Comparison of ENCODE assay signal across 23 cellular contexts in genomic region chr22:46659059-46659790, GRCh38. TPM values are rescaled to one million over a fixed set of nuclear protein-coding genes. Genes with fewer than 3 reads are reported as not detected.
DNase-seq lines count a peak whose midpoint lies in the region; ATAC-seq, FAIRE-seq and TF ChIP-seq lines count a peak whose summit lies in the region.
"Had no signal": no experiment of that assay in that cellular context is flagged by ENCODE, and none has a peak within 500 bp of the region (broad histone marks: within the 10 kb centered on the region; RNA-seq: fewer than 3 reads in every experiment).

No MANE protein-coding gene starts in this region.

- no peak for TF ChIP-seq EP300 in H1 (IDR thresholded peaks at IDR 0.05; ENCODE audit: borderline replicate concordance in 1 of 2, low read depth in 2 of 2, low read length in 2 of 2)

- H3K23me2 ChIP-seq in H1 (ENCODE audit: low read depth, low read length), result no peaks in the 10 kb centered on the region

- no peak overlapping the region for H3K14ac ChIP-seq in H1 (ENCODE audit: insufficient read length)

- peaks cover 0 to 2% of the 10 kb centered on the region in 2 experiments for H4K20me1 ChIP-seq in H1 (replicated peaks in 1 of 2; ENCODE audit: control insufficient read depth in 1 of 2, insufficient read depth in 2 of 2, low read length in 2 of 2)

- no peak overlapping the region for H2BK20ac ChIP-seq in H1 (ENCODE audit: low read length)

- no peak overlapping the region for H3K4me3 Mint-ChIP-seq in activated naive CD4-positive, alpha-beta T cell treated with anti-CD3 and anti-CD28 coated beads, Interleukin-2, amount 10 ng/mL, durations not matched to agents 7 days and 5 days
- H3K4me3 Mint-ChIP-seq in stimulated activated effector memory CD8-positive, alpha-beta T cell treated with anti-CD3 and anti-CD28 coated beads, Interleukin-12 subunit alpha, Interleukin-12 subunit beta, amount 100 ng/mL, for 72 hours, result no peak overlapping the region
- no peak overlapping the region for H3K4me3 Mint-ChIP-seq in activated CD8-positive, alpha-beta T cell treated with anti-CD3 and anti-CD28 coated beads for 36 hours
- H3K4me3 Mint-ChIP-seq: CD14-positive monocyte, GM23338, IgD-negative memory B cell had no signal

- H3K27me3 Mint-ChIP-seq in activated naive CD4-positive, alpha-beta T cell treated with anti-CD3 and anti-CD28 coated beads, Interleukin-2, amount 10 ng/mL, durations not matched to agents 7 days and 5 days, result no peaks in the 10 kb centered on the region
- H3K27me3 Mint-ChIP-seq in activated CD8-positive, alpha-beta T cell treated with anti-CD3 and anti-CD28 coated beads for 36 hours, result no peaks in the 10 kb centered on the region
- H3K27me3 Mint-ChIP-seq: IgD-negative memory B cell had no signal

- no peak overlapping the region for H3K4me2 ChIP-seq in H1 (ENCODE audit: insufficient read depth in 1 of 2, low read depth in 2 of 2, low read length in 2 of 2)
- H3K4me2 ChIP-seq: GM23338 had no signal

- WGBS in H1 (ENCODE audit: extremely low coverage in 1 of 2, insufficient coverage in 1 of 2, insufficient read length in 1 of 2, insufficient replicate concordance in 2 of 2, low coverage in 1 of 2, low lambda C conversion rate in 2 of 2, missing lambda C conversion rate in 1 of 2), 2 experiments, result 90% methylated on average over 9 of the region's 14 CpGs; no CpG with 5 or more reads in 1 of the 2 experiments

- H2AK5ac ChIP-seq in H1 (ENCODE audit: low read depth, low read length), result no peak overlapping the region

- ATAC-seq in stimulated activated effector memory CD8-positive, alpha-beta T cell treated with anti-CD3 and anti-CD28 coated beads, Interleukin-12 subunit alpha, Interleukin-12 subunit beta, amount 100 ng/mL, for 72 hours, result no peak
- no peak for ATAC-seq in HG02938 (IDR thresholded peaks at IDR 0.05; ENCODE audit: unreplicated experiment)
- ATAC-seq in activated CD8-positive, alpha-beta T cell treated with anti-CD3 and anti-CD28 coated beads for 36 hours, result no peak
- ATAC-seq: GM23338 had no signal

- no peak for TF ChIP-seq CTCF in RWPE1 (conservative IDR thresholded peaks at IDR 0.05; ENCODE audit: low read depth)
- TF ChIP-seq CTCF in H1 (IDR thresholded peaks at IDR 0.05; ENCODE audit: control extremely low read depth in 1 of 3, insufficient read depth in 1 of 3, low read depth in 1 of 3, low read length in 3 of 3), result no peak
- TF ChIP-seq CTCF in activated CD8-positive, alpha-beta T cell treated with anti-CD3 and anti-CD28 coated beads for 36 hours (IDR thresholded peaks at IDR 0.05), result no peak

- no peak overlapping the region for H2BK12ac ChIP-seq in H1 (ENCODE audit: low read depth, low read length)

- H2BK120ac ChIP-seq in H1 (replicated peaks; ENCODE audit: low read depth, low read length), result no peak overlapping the region

- CTCF ChIA-PET in activated naive CD4-positive, alpha-beta T cell treated with anti-CD3 and anti-CD28 coated beads, Interleukin-2, amount 10 ng/mL, durations not matched to agents 7 days and 5 days (lab: Charles Lee), result no interaction called here
- CTCF ChIA-PET in RWPE1 (lab: Yijun Ruan, JAX) (no interaction called here), H1 (lab: Charles Lee; ENCODE audit: partially characterized antibody) (interaction anchor here (1.4 to 4.0 kb wide), 4 partner anchors 8 to 96 kb away, joined by 4 to 13 read pairs (median 4); no protein-coding TSS in a partner anchor)
- CTCF ChIA-PET in activated CD8-positive, alpha-beta T cell treated with anti-CD3 and anti-CD28 coated beads for 36 hours (lab: Charles Lee), result no interaction called here

- DNase-seq in activated naive CD4-positive, alpha-beta T cell treated with anti-CD3 and anti-CD28 coated beads, Interleukin-2, amount 10 ng/mL, durations not matched to agents 7 days and 5 days, result no peak
- DNase-seq in activated naive CD4-positive, alpha-beta T cell treated with Interleukin-2 at 50 U/mL for 16 hours, result no peak
- DNase-seq in RWPE1 (ENCODE audit: low spot score) (no peak), H1 (ENCODE audit: low read depth in 1 of 2, low spot score in 2 of 2) (no peak), hepatic stellate cell (ENCODE audit: low spot score) (no peak)
- DNase-seq in stimulated activated effector memory CD8-positive, alpha-beta T cell treated with anti-CD3 and anti-CD28 coated beads, Interleukin-12 subunit alpha, Interleukin-12 subunit beta, amount 100 ng/mL, for 72 hours (ENCODE audit: low spot score in 2 of 2), result no peak
- no peak for DNase-seq in activated CD8-positive, alpha-beta T cell treated with anti-CD3 and anti-CD28 coated beads for 36 hours
- DNase-seq: 8988T, GDM1, HCEC 1CT, Karpas-422, MV-4-11, NCI-H1105 treated with DMSO at 0.1 percent for 48 hours, NCI-H2029 treated with DMSO at 0.1 percent for 48 hours, NCI-H345, NCI-H524, Right ventricle myocardium superior had no signal

- H2AFZ ChIP-seq in H1 (ENCODE audit: low read length), result no peak overlapping the region
- H2AFZ ChIP-seq: GM23338 had no signal

- no peaks in the 10 kb centered on the region for H3K27me3 ChIP-seq in H1 (replicated peaks in 1 of 4; ENCODE audit: control insufficient read depth in 3 of 4, extremely low read depth in 1 of 4, insufficient read depth in 3 of 4, low read length in 3 of 4)

- H3K79me1 ChIP-seq in H1 (ENCODE audit: low read depth, low read length), result peaks cover 3% of the 10 kb centered on the region; the same call in 1 of the 2 replicates

- H3K23ac ChIP-seq in H1 (ENCODE audit: insufficient read length), result no peak overlapping the region

- H2BK15ac ChIP-seq in H1 (ENCODE audit: low read length), result no peak overlapping the region

- H4K91ac ChIP-seq in H1 (replicated peaks; ENCODE audit: insufficient read length, low read length), result no peak overlapping the region

- H3K9me3 ChIP-seq in H1 (ENCODE audit: insufficient read depth in 2 of 2, low read depth in 1 of 2, low read length in 1 of 2), result no peaks in the 10 kb centered on the region

- no peak overlapping the region for H3K4ac ChIP-seq in H1 (replicated peaks; ENCODE audit: insufficient read length, low read depth, low read length)

- H4K5ac ChIP-seq in H1 (ENCODE audit: insufficient read length, low read depth, low read length), result no peak overlapping the region

- peak overlapping the region; percentile 77 for H3K27ac ChIP-seq in RWPE1
- H3K27ac ChIP-seq in H1 (ENCODE audit: low read depth, low read length), result no peak overlapping the region

- H3K56ac ChIP-seq in H1 (replicated peaks; ENCODE audit: insufficient read length, low read depth, low read length), result no peak overlapping the region

- H3K79me2 ChIP-seq in H1 (ENCODE audit: control insufficient read depth in 1 of 2, insufficient read depth in 2 of 2, low read length in 2 of 2), result no peaks in the 10 kb centered on the region

- H2BK5ac ChIP-seq in H1 (ENCODE audit: low read depth, low read length), result no peak overlapping the region

- H3K36me3 Mint-ChIP-seq in activated naive CD4-positive, alpha-beta T cell treated with anti-CD3 and anti-CD28 coated beads, Interleukin-2, amount 10 ng/mL, durations not matched to agents 7 days and 5 days, result no peaks in the 10 kb centered on the region
- H3K36me3 Mint-ChIP-seq in stimulated activated effector memory CD8-positive, alpha-beta T cell treated with anti-CD3 and anti-CD28 coated beads, Interleukin-12 subunit alpha, Interleukin-12 subunit beta, amount 100 ng/mL, for 72 hours, result no peaks in the 10 kb centered on the region
- no peaks in the 10 kb centered on the region for H3K36me3 Mint-ChIP-seq in activated CD8-positive, alpha-beta T cell treated with anti-CD3 and anti-CD28 coated beads for 36 hours (ENCODE audit: low read depth)

- H3K4me1 ChIP-seq in H1 (replicated peaks in 1 of 4; ENCODE audit: control insufficient read depth in 3 of 4, insufficient read depth in 4 of 4, low read length in 3 of 4), result peaks cover 0 to 2% (median 0%) of the 10 kb centered on the region in 4 experiments; a peak in 1 of 7 replicates

- no peaks in the 10 kb centered on the region for H3K9me3 Mint-ChIP-seq in activated naive CD4-positive, alpha-beta T cell treated with anti-CD3 and anti-CD28 coated beads, Interleukin-2, amount 10 ng/mL, durations not matched to agents 7 days and 5 days
- H3K9me3 Mint-ChIP-seq in stimulated activated effector memory CD8-positive, alpha-beta T cell treated with anti-CD3 and anti-CD28 coated beads, Interleukin-12 subunit alpha, Interleukin-12 subunit beta, amount 100 ng/mL, for 72 hours, result no peaks in the 10 kb centered on the region
- no peaks in the 10 kb centered on the region for H3K9me3 Mint-ChIP-seq in activated CD8-positive, alpha-beta T cell treated with anti-CD3 and anti-CD28 coated beads for 36 hours
- H3K9me3 Mint-ChIP-seq: GM23338, IgD-negative memory B cell had no signal

- POLR2A ChIA-PET in RWPE1 (lab: Yijun Ruan, JAX; ENCODE audit: low non-redundant PET), result no interaction called here
- POLR2A ChIA-PET in H1 (lab: Charles Lee; ENCODE audit: partially characterized antibody), result no interaction called here
- POLR2A ChIA-PET in activated CD8-positive, alpha-beta T cell treated with anti-CD3 and anti-CD28 coated beads for 36 hours (lab: Charles Lee), result interaction anchor here (1.3 kb wide), 1 partner anchor 77 kb away, joined by 3 read pairs; no protein-coding TSS in a partner anchor

- no peak for FAIRE-seq in H1 (lab: Jason Lieb, UNC)
- FAIRE-seq: D721Med, GM18507 had no signal

- no peak overlapping the region for H3K4me3 ChIP-seq in H1 (ENCODE audit: extremely low read depth in 1 of 4, insufficient read depth in 2 of 4, low read depth in 3 of 4, low read length in 4 of 4)
- H3K4me3 ChIP-seq: GM23338 had no signal

- TF ChIP-seq POLR2A in H1 (IDR thresholded peaks at IDR 0.05; ENCODE audit: control extremely low read depth in 1 of 2, low read depth in 2 of 2, low read length in 2 of 2), result no peak

- peaks cover 19% of the 10 kb centered on the region for H3K4me1 Mint-ChIP-seq in activated naive CD4-positive, alpha-beta T cell treated with anti-CD3 and anti-CD28 coated beads, Interleukin-2, amount 10 ng/mL, durations not matched to agents 7 days and 5 days
- peaks cover 40% of the 10 kb centered on the region for H3K4me1 Mint-ChIP-seq in stimulated activated effector memory CD8-positive, alpha-beta T cell treated with anti-CD3 and anti-CD28 coated beads, Interleukin-12 subunit alpha, Interleukin-12 subunit beta, amount 100 ng/mL, for 72 hours
- peaks cover 23% of the 10 kb centered on the region for H3K4me1 Mint-ChIP-seq in activated CD8-positive, alpha-beta T cell treated with anti-CD3 and anti-CD28 coated beads for 36 hours (ENCODE audit: low read depth)

- intact Hi-C loops in activated CD8-positive, alpha-beta T cell treated with anti-CD3 and anti-CD28 coated beads for 36 hours (cut with micrococcal nuclease), result no loop called here

- H3K27ac Mint-ChIP-seq in activated naive CD4-positive, alpha-beta T cell treated with anti-CD3 and anti-CD28 coated beads, Interleukin-2, amount 10 ng/mL, durations not matched to agents 7 days and 5 days, result peak overlapping the region; percentile 62
- peak overlapping the region; percentile 70 for H3K27ac Mint-ChIP-seq in stimulated activated effector memory CD8-positive, alpha-beta T cell treated with anti-CD3 and anti-CD28 coated beads, Interleukin-12 subunit alpha, Interleukin-12 subunit beta, amount 100 ng/mL, for 72 hours
- no peak overlapping the region for H3K27ac Mint-ChIP-seq in activated CD8-positive, alpha-beta T cell treated with anti-CD3 and anti-CD28 coated beads for 36 hours
- H3K27ac Mint-ChIP-seq: IgD-negative memory B cell had no signal

- H4K8ac ChIP-seq in H1 (ENCODE audit: extremely low read depth, insufficient read depth, low read length), result peak overlapping the region; percentile 14; the same call in 1 of the 2 replicates

- TF ChIP-seq RAD21 in H1 (IDR thresholded peaks at IDR 0.05 in 1 of 2, conservative IDR thresholded peaks at IDR 0.05 in 1 of 2; ENCODE audit: low read depth in 2 of 2, low read length in 2 of 2), result no peak

- no peak overlapping the region for H3K9ac ChIP-seq in H1 (replicated peaks in 1 of 4; ENCODE audit: extremely low read depth in 1 of 4, low read depth in 3 of 4, low read length in 3 of 4)

- no peak overlapping the region for H3K18ac ChIP-seq in H1 (ENCODE audit: extremely low read depth, low read length)

- H3K36me3 ChIP-seq in H1 (ENCODE audit: control insufficient read depth in 2 of 4, insufficient read depth in 4 of 4, low read length in 3 of 4), result no peaks in the 10 kb centered on the region

RNA-seq across cellular contexts. Expression of gene GRAMD4, which starts 39.0 kb away (rescaled TPM):
- total RNA-seq in H1 (2021; fragmentation: NEBNext Ultra II Directional; extraction: Animal tissue kit (Norgen Biotek cat#: 25700)), result 20.5 and 25.6 TPM in 2 replicates
- 7.9 and 8.6 TPM in 2 replicates for polyA plus RNA-seq in H1 (2011; rRNA removed)
- polyA plus RNA-seq in H1 (2011; cell fraction: cytosol; rRNA removed), result 9.2 TPM
- 18.3 TPM for polyA plus RNA-seq in H1 (2011; cell fraction: nucleus; rRNA removed)
- polyA plus RNA-seq in H1 (2012, experiment 1 of 2), result 14.3 to 23.8 TPM (median 16.0 TPM) in 4 replicates
- 5.4 TPM for polyA plus RNA-seq in H1 (2012, experiment 2 of 2)
- polyA plus RNA-seq in H1 (2013, experiment 1 of 2), result 10.3 TPM
- polyA plus RNA-seq in H1 (2013, experiment 2 of 2), result 9.8 TPM
- polyA minus RNA-seq in H1 (2011; rRNA and poly(A)+ RNA removed), result 12.8 and 15.9 TPM in 2 replicates
- 8.7 TPM for polyA minus RNA-seq in H1 (2011; cell fraction: cytosol; rRNA and poly(A)+ RNA removed)
- 8.7 TPM for polyA minus RNA-seq in H1 (2011; cell fraction: nucleus; rRNA and poly(A)+ RNA removed)
- total RNA-seq in activated CD8-positive, alpha-beta T cell treated with anti-CD3 and anti-CD28 coated beads for 36 hours, result 10 to 100 TPM; 26.9 to 28.1 TPM
